1 cellular context compared by ENCODE assay signal in the genomic region with DNA sequence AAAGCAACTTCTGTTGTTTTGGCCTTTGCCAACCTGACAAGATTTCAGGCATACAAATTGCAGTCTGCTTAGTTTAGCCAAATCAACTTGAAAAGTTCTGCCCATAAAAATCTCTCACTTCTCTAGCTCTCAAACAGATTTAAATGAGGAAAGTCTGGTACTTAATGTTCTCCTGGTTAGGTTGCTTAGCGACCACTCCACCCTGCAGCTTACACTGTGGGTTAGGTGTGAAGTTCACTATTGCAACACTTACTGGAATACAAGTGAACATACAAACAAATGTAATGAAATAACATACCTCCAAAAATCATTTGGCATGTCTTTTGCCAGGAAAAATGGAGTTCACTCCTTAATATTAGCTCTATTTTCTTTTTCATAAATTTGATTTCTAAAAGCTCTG.
TF ChIP-seq lines count a peak whose summit lies in the region.

No MANE protein-coding gene starts in this region.

TF ChIP-seq in GM23338, 12 proteins besides CTCF, POLR2A, EP300 and RAD21 (continued from another document):
- no peak for TF ChIP-seq ZNF462 (CRISPR knock-in tag; IDR thresholded peaks at IDR 0.05)
- TF ChIP-seq EZH2phosphoT487 (IDR thresholded peaks at IDR 0.05; ENCODE audit: unreplicated experiment), result no peak
- TF ChIP-seq ZNF114 (CRISPR knock-in tag; IDR thresholded peaks at IDR 0.05), result no peak
- TF ChIP-seq EZH2 (IDR thresholded peaks at IDR 0.05; ENCODE audit: low read depth, unreplicated experiment), result no peak
- TF ChIP-seq POLR2AphosphoS5 (IDR thresholded peaks at IDR 0.05; ENCODE audit: low read depth), result no peak
